In genomic region chr20:21387528-21387927, GRCh38 we compare ENCODE assay signal across 29 cellular contexts.
A peak's percentile ranks its signal among the peaks of the same experiment; 100 is the strongest.
DNase-seq lines count a peak whose midpoint lies in the region; ATAC-seq and TF ChIP-seq lines count a peak whose summit lies in the region.
"Had no signal": no experiment of that assay in that cellular context is flagged by ENCODE, and none has a peak within 500 bp of the region (broad histone marks: within the 10 kb centered on the region; RNA-seq: fewer than 3 reads in every experiment).

No MANE protein-coding gene starts in this region.

- POLR2A ChIA-PET in HEK293 (lab: Yijun Ruan, JAX), result no interaction called here

- peak; percentile 90 for DNase-seq in NCI-H1436 treated with DMSO at 0.1 percent for 48 hours (lab: John Stamatoyannopoulos, UW)
- DNase-seq in NCI-H2196 (lab: John Stamatoyannopoulos, UW; ENCODE audit: unreplicated experiment), result peak; percentile 50
- DNase-seq in epithelial cell of esophagus (ENCODE audit: low read depth), result peak; percentile 56
- no peak for DNase-seq in MM.1S
- DNase-seq: ACHN; activated CD4-positive, alpha-beta T cell treated with anti-CD3 and anti-CD28 coated beads for 48 hours; activated CD8-positive, alpha-beta memory T cell treated with anti-CD3 and anti-CD28 coated beads for 24 hours; activated effector memory CD4-positive, alpha-beta T cell treated with Interleukin-2 at 50 U/mL for 16 hours; anterior cingulate cortex; Caco-2; effector CD4-positive, alpha-beta T cell; Karpas-422; mucosa of descending colon; MV-4-11; NCI-H524; Peyer's patch; SHP77 treated with DMSO at 0.1 percent for 48 hours; stimulated activated CD8-positive, alpha-beta memory T cell treated with anti-CD3 and anti-CD28 coated beads, Interleukin-4, amount 100 ng/mL, for 48 hours; stomach; T1000; transverse colon; WERI-Rb-1 had no signal

- H3K9me2 ChIP-seq in MM.1S (replicated peaks; ENCODE audit: insufficient read depth, low read length), result no peaks in the 10 kb centered on the region

- H3K27me3 ChIP-seq in MM.1S (replicated peaks; ENCODE audit: insufficient read depth, low read length), result no peaks in the 10 kb centered on the region
- H3K27me3 ChIP-seq: BLaER1 had no signal

- H4K20me1 ChIP-seq in MM.1S (ENCODE audit: insufficient read depth, low read length), result no peaks in the 10 kb centered on the region

- no peaks in the 10 kb centered on the region for H3K79me2 ChIP-seq in MM.1S (ENCODE audit: low read length)

- TF ChIP-seq CTCF in HEK293 (tag by site-specific recombination; IDR thresholded peaks at IDR 0.05), result no peak
- no peak for TF ChIP-seq CTCF in epithelial cell of esophagus (IDR thresholded peaks at IDR 0.05; ENCODE audit: insufficient read depth, low read depth, low read length, missing control alignments)
- no peak for TF ChIP-seq CTCF in MM.1S (IDR thresholded peaks at IDR 0.05; ENCODE audit: low read length)

- H3K4me2 ChIP-seq in MM.1S (ENCODE audit: low read depth, low read length), result no peak overlapping the region
- H3K4me2 ChIP-seq: BLaER1 had no signal

- H3K4me1 ChIP-seq in HEK293 (ENCODE audit: control insufficient read depth, insufficient read depth, low read length) (peaks cover 13% of the 10 kb centered on the region; the same call in 1 of the 2 replicates), MM.1S (ENCODE audit: low read length) (no peaks in the 10 kb centered on the region)
- H3K4me1 ChIP-seq: BLaER1, Caco-2, transverse colon had no signal

- CTCF ChIA-PET in HEK293 (lab: Yijun Ruan, JAX), result no interaction called here

- H3K36me3 ChIP-seq in HEK293 (ENCODE audit: control insufficient read depth in 2 of 2, insufficient read depth in 1 of 2, low read length in 2 of 2) (peaks cover 0 to 44% of the 10 kb centered on the region in 2 experiments; a peak in 2 of 3 replicates), MM.1S (replicated peaks; ENCODE audit: insufficient read depth, low read length) (no peaks in the 10 kb centered on the region)

- no peak for ATAC-seq in HG02610 (IDR thresholded peaks at IDR 0.05; ENCODE audit: unreplicated experiment)
- no peak for ATAC-seq in HG02588 (IDR thresholded peaks at IDR 0.05; ENCODE audit: unreplicated experiment)
- ATAC-seq: HCT116, mucosa of descending colon had no signal

- no peak overlapping the region for H3K9ac ChIP-seq in MM.1S (ENCODE audit: low read length)
- H3K9ac ChIP-seq: BLaER1 had no signal

- no peak overlapping the region for H3K27ac ChIP-seq in HEK293 (ENCODE audit: extremely low read depth, low read depth, low read length)
- no peak overlapping the region for H3K27ac ChIP-seq in MM.1S (ENCODE audit: low read length)
- H3K27ac ChIP-seq: BLaER1, HL-60, Peyer's patch, stomach, transverse colon, WERI-Rb-1 had no signal

- H3K4me3 ChIP-seq in HEK293 (ENCODE audit: low read depth, low read length) (no peak overlapping the region), epithelial cell of esophagus (ENCODE audit: low read length) (no peak overlapping the region), MM.1S (ENCODE audit: low read length) (no peak overlapping the region)
- H3K4me3 ChIP-seq: BLaER1, lung, mucosa of descending colon, Peyer's patch, stomach, transverse colon had no signal

- H3F3A ChIP-seq in MM.1S (ENCODE audit: insufficient read depth, low read length), result no peaks in the 10 kb centered on the region

- H3K9me3 ChIP-seq in HEK293 (ENCODE audit: control insufficient read depth, insufficient read depth, low read depth, low read length), result no peaks in the 10 kb centered on the region
- H3K9me3 ChIP-seq in MM.1S (replicated peaks; ENCODE audit: insufficient read depth, low read length), result no peaks in the 10 kb centered on the region
- H3K9me3 ChIP-seq: Caco-2, mucosa of descending colon, Peyer's patch, transverse colon had no signal

- H2AFZ ChIP-seq in MM.1S (ENCODE audit: low read length), result no peak overlapping the region

TF ChIP-seq in HEK293, 187 proteins besides CTCF, POLR2A, EP300 and RAD21 (continues in another document):
- TF ChIP-seq PRDM6 (tag by site-specific recombination; IDR thresholded peaks at IDR 0.05) (peak; percentile 76), ZBTB44 (tag by site-specific recombination; IDR thresholded peaks at IDR 0.05) (peak; percentile 38; the same call in 1 of the 2 replicates), GLIS1 (tag by site-specific recombination; IDR thresholded peaks at IDR 0.05) (peak; percentile 67), ZIC2 (tag by site-specific recombination; IDR thresholded peaks at IDR 0.05) (peak; percentile 51), ZNF654 (tag by site-specific recombination; IDR thresholded peaks at IDR 0.05; ENCODE audit: low read depth) (no peak), INSM2 (tag by site-specific recombination; IDR thresholded peaks at IDR 0.05) (peak; percentile 28; the same call in 1 of the 2 replicates), TSHZ1 (tag by site-specific recombination; IDR thresholded peaks at IDR 0.05; ENCODE audit: borderline replicate concordance) (peak; percentile 64; the same call in 1 of the 2 replicates), ZNF664 (tag by site-specific recombination; IDR thresholded peaks at IDR 0.05) (no peak), WT1 (tag by site-specific recombination; IDR thresholded peaks at IDR 0.05) (peak; percentile 59), IKZF3 (tag by site-specific recombination; IDR thresholded peaks at IDR 0.05) (peak; percentile 9; the same call in 1 of the 2 replicates), OVOL3 (tag by site-specific recombination; IDR thresholded peaks at IDR 0.05) (peak; percentile 33; the same call in 1 of the 2 replicates), ZBTB17 (tag by site-specific recombination; IDR thresholded peaks at IDR 0.05) (peak; percentile 48; the same call in 1 of the 2 replicates)
